In the genomic region with DNA sequence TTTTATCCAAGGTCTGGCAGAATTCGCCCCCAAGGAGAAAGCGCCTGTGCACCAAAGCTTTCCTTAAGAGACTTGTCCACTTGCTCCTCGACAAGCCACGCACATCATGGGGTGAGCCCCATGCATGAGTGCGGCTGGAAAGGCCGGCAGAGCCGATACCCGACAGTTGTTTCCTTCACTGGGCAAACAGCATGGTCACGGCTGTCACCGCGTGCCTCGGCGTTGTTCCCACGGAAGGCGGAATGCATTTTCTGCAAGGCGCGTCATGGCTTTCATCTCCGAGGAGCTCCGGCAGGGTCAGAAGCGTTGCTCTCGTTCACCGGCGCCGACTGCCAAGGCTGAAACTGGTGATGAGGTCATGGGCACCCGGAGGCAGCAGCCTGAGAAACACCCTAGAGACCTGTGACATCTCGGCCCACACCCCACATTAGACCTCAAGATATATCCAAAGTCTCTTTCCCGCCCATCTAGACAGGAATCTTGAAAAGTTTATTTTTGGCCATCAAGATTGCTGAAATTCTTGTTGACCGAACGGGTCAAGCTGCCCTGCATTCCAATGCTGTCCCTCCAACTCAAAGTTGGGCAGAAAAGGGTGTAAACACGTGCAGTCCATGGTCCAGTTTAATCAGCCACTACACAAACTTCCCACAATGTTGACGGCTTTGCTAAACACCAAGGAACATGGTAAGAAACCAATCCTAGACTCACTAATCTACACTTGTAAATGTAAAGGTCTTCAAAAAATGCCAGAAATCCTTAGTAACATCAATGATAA, we compare ENCODE assay signal across 9 cellular contexts. TPM values are rescaled to one million over a fixed set of nuclear protein-coding genes. Genes with fewer than 3 reads are reported as not detected.
DNase-seq lines count a peak whose midpoint lies in the region; ATAC-seq and TF ChIP-seq lines count a peak whose summit lies in the region.
"Had no signal": no experiment of that assay in that cellular context is flagged by ENCODE, and none has a peak within 500 bp of the region (broad histone marks: within the 10 kb centered on the region; RNA-seq: fewer than 3 reads in every experiment).

No MANE protein-coding gene starts in this region.

- H3K9me3 ChIP-seq in MM.1S (replicated peaks; ENCODE audit: insufficient read depth, low read length) (no peaks in the 10 kb centered on the region), sigmoid colon (no peaks in the 10 kb centered on the region)

- no peak for TF ChIP-seq EP300 in sigmoid colon (IDR thresholded peaks at IDR 0.05)

- ATAC-seq in GM18867 (IDR thresholded peaks at IDR 0.05; ENCODE audit: unreplicated experiment) (no peak), HG03354 (IDR thresholded peaks at IDR 0.05; ENCODE audit: poor library complexity, severe bottlenecking, unreplicated experiment) (no peak)

- peak overlapping the region; percentile 80; the same call in 1 of the 2 replicates for H3K4me2 ChIP-seq in MM.1S (ENCODE audit: low read depth, low read length)

- H2AFZ ChIP-seq in MM.1S (ENCODE audit: low read length) = 0 out of 2 replicates have a peak overlapping the region, but pooled peaks have one; percentile 39

- H3K9ac ChIP-seq in MM.1S (ENCODE audit: low read length) = no peak overlapping the region

- WGBS in sigmoid colon, 2 donors = 3 to 7% methylated on average over 31 of the region's 31 CpGs

- peaks cover 9% of the 10 kb centered on the region; the same call in 1 of the 2 replicates for H4K20me1 ChIP-seq in MM.1S (ENCODE audit: insufficient read depth, low read length)

- TF ChIP-seq POLR2A in sigmoid colon (IDR thresholded peaks at IDR 0.05) = no peak

- DNase-seq in Daoy (ENCODE audit: low read depth) (peak; percentile 60), MM.1S (peak; percentile 13), brain microvascular endothelial cell (peak; percentile 87), iPS-NIHi11 (ENCODE audit: low spot score) (peak; percentile 54), sigmoid colon (peak; percentile 87), NAMALWA (ENCODE audit: low spot score) (no peak)

- 0 out of 2 replicates have a peak, but pooled peaks cover 3% of the 10 kb centered on the region for H3K79me2 ChIP-seq in MM.1S (ENCODE audit: low read length)

- no peak overlapping the region for H3K27ac ChIP-seq in MM.1S (ENCODE audit: low read length)
- peak overlapping the region; percentile 94 for H3K27ac ChIP-seq in brain microvascular endothelial cell
- peak overlapping the region; percentile 97 to 99 (median 98) for H3K27ac ChIP-seq in sigmoid colon

- TF ChIP-seq CTCF in MM.1S (IDR thresholded peaks at IDR 0.05; ENCODE audit: low read length) (no peak), brain microvascular endothelial cell (IDR thresholded peaks at IDR 0.05; ENCODE audit: low read depth, low read length, missing control alignments) (no peak), sigmoid colon (IDR thresholded peaks at IDR 0.05) (no peak)

- no peaks in the 10 kb centered on the region for H3K9me2 ChIP-seq in MM.1S (replicated peaks; ENCODE audit: insufficient read depth, low read length)

- H3K27me3 ChIP-seq in MM.1S (replicated peaks; ENCODE audit: insufficient read depth, low read length) (peaks cover 72% of the 10 kb centered on the region), brain microvascular endothelial cell (replicated peaks) (no peaks in the 10 kb centered on the region), sigmoid colon (no peaks in the 10 kb centered on the region)

- in situ Hi-C loops in brain microvascular endothelial cell (cut with HindIII; ENCODE audit: low pct_ligation_motif_present, low sequenced_read_pairs) = no loop called here

- H3K4me1 ChIP-seq in MM.1S (ENCODE audit: low read length) (peaks cover 31% of the 10 kb centered on the region), sigmoid colon (peaks cover 0 to 25% (median 22%) of the 10 kb centered on the region in 4 donors)

- peaks cover 23% of the 10 kb centered on the region for H3F3A ChIP-seq in MM.1S (ENCODE audit: insufficient read depth, low read length)

- H3K36me3 ChIP-seq in MM.1S (replicated peaks; ENCODE audit: insufficient read depth, low read length) (no peaks in the 10 kb centered on the region), brain microvascular endothelial cell (replicated peaks) (no peaks in the 10 kb centered on the region), sigmoid colon (no peaks in the 10 kb centered on the region)

- intact Hi-C loops in sigmoid colon (cut with DNase I) = loop anchor here (5.0 kb wide), 2 partner anchors 86 to 104 kb away; no protein-coding TSS in a partner anchor

- H3K4me3 ChIP-seq in MM.1S (ENCODE audit: low read length) (peak overlapping the region; percentile 57), brain microvascular endothelial cell (ENCODE audit: low read depth, low read length) (peak overlapping the region; percentile 67), sigmoid colon (peak overlapping the region; percentile 77 to 93 (median 86))

RNA-seq across cellular contexts. Expression of a gene that starts 0.6 kb away (rescaled TPM):
- 25.2 and 29.4 TPM in 2 replicates for total RNA-seq in Daoy (2014; rRNA removed; shearing (Covaris generic))
- total RNA-seq in sigmoid colon = 100 to 1,000 TPM in 2 of 4 donors, 10 to 100 TPM in 2; 92.0 to 134 (median 107) TPM
- 10 to 100 TPM; 21.3 to 33.0 (median 28.0) TPM for polyA plus RNA-seq in sigmoid colon
- total RNA-seq: T-helper 1 cell treated with Interleukin-12 subunit alpha and Interleukin-12 subunit beta and Interleukin-4 antibody, amounts not matched to agents 30 ng/mL and 1 ng/mL, for 36 hours had no signal
